Comparison of ENCODE assay signal across 1 cellular context in the genomic region with DNA sequence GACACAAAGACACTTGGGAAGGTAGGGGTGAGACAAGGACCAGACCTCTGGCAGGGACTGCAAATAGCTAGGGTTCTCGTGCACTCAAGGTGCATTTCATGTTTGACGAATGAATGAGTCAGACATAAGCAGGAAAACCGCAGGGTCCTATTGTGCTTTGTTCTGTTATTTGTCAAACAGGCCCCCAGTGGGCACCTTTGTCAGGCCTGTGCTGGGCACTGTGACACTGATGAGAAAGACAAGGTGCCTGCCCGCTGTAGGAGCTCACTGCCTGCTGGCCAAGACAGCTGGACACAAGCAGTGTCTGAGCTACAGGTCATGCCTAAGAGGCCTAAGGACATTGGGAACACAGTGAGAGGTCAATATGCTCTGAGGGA.
A peak's percentile ranks its signal among the peaks of the same experiment; 100 is the strongest.
TF ChIP-seq lines count a peak whose summit lies in the region.

No MANE protein-coding gene starts in this region.

TF ChIP-seq in HepG2, 621 proteins besides CTCF, POLR2A, EP300 and RAD21 (continued from another document and continues in another):
- TF ChIP-seq, protein P1, sequence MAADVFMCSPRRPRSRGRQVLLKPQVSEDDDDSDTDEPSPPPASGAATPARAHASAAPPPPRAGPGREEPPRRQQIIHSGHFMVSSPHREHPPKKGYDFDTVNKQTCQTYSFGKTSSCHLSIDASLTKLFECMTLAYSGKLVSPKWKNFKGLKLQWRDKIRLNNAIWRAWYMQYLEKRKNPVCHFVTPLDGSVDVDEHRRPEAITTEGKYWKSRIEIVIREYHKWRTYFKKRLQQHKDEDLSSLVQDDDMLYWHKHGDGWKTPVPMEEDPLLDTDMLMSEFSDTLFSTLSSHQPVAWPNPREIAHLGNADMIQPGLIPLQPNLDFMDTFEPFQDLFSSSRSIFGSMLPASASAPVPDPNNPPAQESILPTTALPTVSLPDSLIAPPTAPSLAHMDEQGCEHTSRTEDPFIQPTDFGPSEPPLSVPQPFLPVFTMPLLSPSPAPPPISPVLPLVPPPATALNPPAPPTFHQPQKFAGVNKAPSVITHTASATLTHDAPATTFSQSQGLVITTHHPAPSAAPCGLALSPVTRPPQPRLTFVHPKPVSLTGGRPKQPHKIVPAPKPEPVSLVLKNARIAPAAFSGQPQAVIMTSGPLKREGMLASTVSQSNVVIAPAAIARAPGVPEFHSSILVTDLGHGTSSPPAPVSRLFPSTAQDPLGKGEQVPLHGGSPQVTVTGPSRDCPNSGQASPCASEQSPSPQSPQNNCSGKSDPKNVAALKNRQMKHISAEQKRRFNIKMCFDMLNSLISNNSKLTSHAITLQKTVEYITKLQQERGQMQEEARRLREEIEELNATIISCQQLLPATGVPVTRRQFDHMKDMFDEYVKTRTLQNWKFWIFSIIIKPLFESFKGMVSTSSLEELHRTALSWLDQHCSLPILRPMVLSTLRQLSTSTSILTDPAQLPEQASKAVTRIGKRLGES (CRISPR knock-in tag; IDR thresholded peaks at IDR 0.05; ENCODE audit: borderline replicate concordance) = no peak
- no peak for TF ChIP-seq MED8 (CRISPR knock-in tag; IDR thresholded peaks at IDR 0.05; ENCODE audit: insufficient replicate concordance)
- TF ChIP-seq HNF4A (CRISPR knock-in tag; IDR thresholded peaks at IDR 0.05) = no peak
- TF ChIP-seq MYNN (CRISPR knock-in tag; IDR thresholded peaks at IDR 0.05; ENCODE audit: low read depth) = no peak
- no peak for TF ChIP-seq SMAD9 (CRISPR knock-in tag; IDR thresholded peaks at IDR 0.05)
- TF ChIP-seq FOSL2 (CRISPR knock-in tag; IDR thresholded peaks at IDR 0.05) = peak; percentile 97
- TF ChIP-seq ZFP36 (IDR thresholded peaks at IDR 0.05; ENCODE audit: borderline replicate concordance, low read depth, low read length, partially characterized antibody) = no peak
- TF ChIP-seq, protein P2, sequence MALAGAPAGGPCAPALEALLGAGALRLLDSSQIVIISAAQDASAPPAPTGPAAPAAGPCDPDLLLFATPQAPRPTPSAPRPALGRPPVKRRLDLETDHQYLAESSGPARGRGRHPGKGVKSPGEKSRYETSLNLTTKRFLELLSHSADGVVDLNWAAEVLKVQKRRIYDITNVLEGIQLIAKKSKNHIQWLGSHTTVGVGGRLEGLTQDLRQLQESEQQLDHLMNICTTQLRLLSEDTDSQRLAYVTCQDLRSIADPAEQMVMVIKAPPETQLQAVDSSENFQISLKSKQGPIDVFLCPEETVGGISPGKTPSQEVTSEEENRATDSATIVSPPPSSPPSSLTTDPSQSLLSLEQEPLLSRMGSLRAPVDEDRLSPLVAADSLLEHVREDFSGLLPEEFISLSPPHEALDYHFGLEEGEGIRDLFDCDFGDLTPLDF (CRISPR knock-in tag; IDR thresholded peaks at IDR 0.05) = no peak
- TF ChIP-seq ZBTB7A (CRISPR knock-in tag; IDR thresholded peaks at IDR 0.05) = no peak
- TF ChIP-seq, protein P3, sequence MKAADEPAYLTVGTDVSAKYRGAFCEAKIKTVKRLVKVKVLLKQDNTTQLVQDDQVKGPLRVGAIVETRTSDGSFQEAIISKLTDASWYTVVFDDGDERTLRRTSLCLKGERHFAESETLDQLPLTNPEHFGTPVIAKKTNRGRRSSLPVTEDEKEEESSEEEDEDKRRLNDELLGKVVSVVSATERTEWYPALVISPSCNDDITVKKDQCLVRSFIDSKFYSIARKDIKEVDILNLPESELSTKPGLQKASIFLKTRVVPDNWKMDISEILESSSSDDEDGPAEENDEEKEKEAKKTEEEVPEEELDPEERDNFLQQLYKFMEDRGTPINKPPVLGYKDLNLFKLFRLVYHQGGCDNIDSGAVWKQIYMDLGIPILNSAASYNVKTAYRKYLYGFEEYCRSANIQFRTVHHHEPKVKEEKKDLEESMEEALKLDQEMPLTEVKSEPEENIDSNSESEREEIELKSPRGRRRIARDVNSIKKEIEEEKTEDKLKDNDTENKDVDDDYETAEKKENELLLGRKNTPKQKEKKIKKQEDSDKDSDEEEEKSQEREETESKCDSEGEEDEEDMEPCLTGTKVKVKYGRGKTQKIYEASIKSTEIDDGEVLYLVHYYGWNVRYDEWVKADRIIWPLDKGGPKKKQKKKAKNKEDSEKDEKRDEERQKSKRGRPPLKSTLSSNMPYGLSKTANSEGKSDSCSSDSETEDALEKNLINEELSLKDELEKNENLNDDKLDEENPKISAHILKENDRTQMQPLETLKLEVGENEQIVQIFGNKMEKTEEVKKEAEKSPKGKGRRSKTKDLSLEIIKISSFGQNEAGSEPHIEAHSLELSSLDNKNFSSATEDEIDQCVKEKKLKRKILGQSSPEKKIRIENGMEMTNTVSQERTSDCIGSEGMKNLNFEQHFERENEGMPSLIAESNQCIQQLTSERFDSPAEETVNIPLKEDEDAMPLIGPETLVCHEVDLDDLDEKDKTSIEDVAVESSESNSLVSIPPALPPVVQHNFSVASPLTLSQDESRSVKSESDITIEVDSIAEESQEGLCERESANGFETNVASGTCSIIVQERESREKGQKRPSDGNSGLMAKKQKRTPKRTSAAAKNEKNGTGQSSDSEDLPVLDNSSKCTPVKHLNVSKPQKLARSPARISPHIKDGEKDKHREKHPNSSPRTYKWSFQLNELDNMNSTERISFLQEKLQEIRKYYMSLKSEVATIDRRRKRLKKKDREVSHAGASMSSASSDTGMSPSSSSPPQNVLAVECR (CRISPR knock-in tag; IDR thresholded peaks at IDR 0.05; ENCODE audit: borderline replicate concordance) = no peak
- TF ChIP-seq, protein P4, sequence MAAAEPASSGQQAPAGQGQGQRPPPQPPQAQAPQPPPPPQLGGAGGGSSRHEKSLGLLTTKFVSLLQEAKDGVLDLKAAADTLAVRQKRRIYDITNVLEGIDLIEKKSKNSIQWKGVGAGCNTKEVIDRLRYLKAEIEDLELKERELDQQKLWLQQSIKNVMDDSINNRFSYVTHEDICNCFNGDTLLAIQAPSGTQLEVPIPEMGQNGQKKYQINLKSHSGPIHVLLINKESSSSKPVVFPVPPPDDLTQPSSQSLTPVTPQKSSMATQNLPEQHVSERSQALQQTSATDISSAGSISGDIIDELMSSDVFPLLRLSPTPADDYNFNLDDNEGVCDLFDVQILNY (CRISPR knock-in tag; conservative IDR thresholded peaks at IDR 0.05) = no peak
- TF ChIP-seq ZNF629 (CRISPR knock-in tag; conservative IDR thresholded peaks at IDR 0.05) = no peak
- TF ChIP-seq ZKSCAN1 (IDR thresholded peaks at IDR 0.05; ENCODE audit: low read length) = no peak
- TF ChIP-seq ZNF660 (CRISPR knock-in tag; IDR thresholded peaks at IDR 0.05; ENCODE audit: borderline replicate concordance, low read depth) = no peak
- no peak for TF ChIP-seq MTA1 (CRISPR knock-in tag; IDR thresholded peaks at IDR 0.05; ENCODE audit: borderline replicate concordance)
- no peak for TF ChIP-seq GABPA (IDR thresholded peaks at IDR 0.05; ENCODE audit: low read depth, low read length)
- TF ChIP-seq GABPA (CRISPR knock-in tag; IDR thresholded peaks at IDR 0.05; ENCODE audit: low read depth) = no peak
- TF ChIP-seq ZNF788 (CRISPR knock-in tag; IDR thresholded peaks at IDR 0.05; ENCODE audit: borderline replicate concordance) = no peak
- no peak for TF ChIP-seq CHCHD3 (CRISPR knock-in tag; IDR thresholded peaks at IDR 0.05)
- no peak for TF ChIP-seq NCOR1 (IDR thresholded peaks at IDR 0.05; ENCODE audit: borderline replicate concordance, low read length)
- no peak for TF ChIP-seq ZFP36L2 (CRISPR knock-in tag; IDR thresholded peaks at IDR 0.05)
- no peak for TF ChIP-seq PAX8 (CRISPR knock-in tag; IDR thresholded peaks at IDR 0.05; ENCODE audit: borderline replicate concordance)
- TF ChIP-seq HMG20A (CRISPR knock-in tag; IDR thresholded peaks at IDR 0.05; ENCODE audit: borderline replicate concordance) = peak; percentile 52; the same call in 1 of the 2 replicates
- TF ChIP-seq TBL1XR1 (IDR thresholded peaks at IDR 0.05; ENCODE audit: borderline replicate concordance, low read length, partially characterized antibody) = no peak
- no peak for TF ChIP-seq MTF2 (CRISPR knock-in tag; IDR thresholded peaks at IDR 0.05; ENCODE audit: borderline replicate concordance)
- TF ChIP-seq ZSCAN31 (CRISPR knock-in tag; IDR thresholded peaks at IDR 0.05; ENCODE audit: low read depth) = no peak
- no peak for TF ChIP-seq ZSCAN29 (CRISPR knock-in tag; conservative IDR thresholded peaks at IDR 0.05)
- TF ChIP-seq TEAD3 (CRISPR knock-in tag; optimal IDR thresholded peaks at IDR 0.05; ENCODE audit: borderline replicate concordance) = peak; percentile 54
- no peak for TF ChIP-seq PTBP1 (IDR thresholded peaks at IDR 0.05; ENCODE audit: low read depth, low read length, poor library complexity, severe bottlenecking)
- peak; percentile 52; the same call in 1 of the 2 replicates for TF ChIP-seq ETV5 (CRISPR knock-in tag; IDR thresholded peaks at IDR 0.05; ENCODE audit: borderline replicate concordance)
- TF ChIP-seq ZNF282 (IDR thresholded peaks at IDR 0.05; ENCODE audit: partially characterized antibody) = no peak
- no peak for TF ChIP-seq ZSCAN12 (CRISPR knock-in tag; IDR thresholded peaks at IDR 0.05)
- TF ChIP-seq MEIS2 (CRISPR knock-in tag; IDR thresholded peaks at IDR 0.05) = 0 out of 2 replicates have a peak, but pooled peaks have one; percentile 27
- no peak for TF ChIP-seq ZNF615 (CRISPR knock-in tag; IDR thresholded peaks at IDR 0.05; ENCODE audit: borderline replicate concordance)
- peak; percentile 35 for TF ChIP-seq CEBPG (CRISPR knock-in tag; IDR thresholded peaks at IDR 0.05)
- TF ChIP-seq ZNF567 (CRISPR knock-in tag; IDR thresholded peaks at IDR 0.05; ENCODE audit: borderline replicate concordance) = no peak
- TF ChIP-seq CBX1 (IDR thresholded peaks at IDR 0.05; ENCODE audit: low read depth) = no peak
- TF ChIP-seq ZNF558 (CRISPR knock-in tag; IDR thresholded peaks at IDR 0.05; ENCODE audit: borderline replicate concordance) = no peak
- TF ChIP-seq, protein P5, sequence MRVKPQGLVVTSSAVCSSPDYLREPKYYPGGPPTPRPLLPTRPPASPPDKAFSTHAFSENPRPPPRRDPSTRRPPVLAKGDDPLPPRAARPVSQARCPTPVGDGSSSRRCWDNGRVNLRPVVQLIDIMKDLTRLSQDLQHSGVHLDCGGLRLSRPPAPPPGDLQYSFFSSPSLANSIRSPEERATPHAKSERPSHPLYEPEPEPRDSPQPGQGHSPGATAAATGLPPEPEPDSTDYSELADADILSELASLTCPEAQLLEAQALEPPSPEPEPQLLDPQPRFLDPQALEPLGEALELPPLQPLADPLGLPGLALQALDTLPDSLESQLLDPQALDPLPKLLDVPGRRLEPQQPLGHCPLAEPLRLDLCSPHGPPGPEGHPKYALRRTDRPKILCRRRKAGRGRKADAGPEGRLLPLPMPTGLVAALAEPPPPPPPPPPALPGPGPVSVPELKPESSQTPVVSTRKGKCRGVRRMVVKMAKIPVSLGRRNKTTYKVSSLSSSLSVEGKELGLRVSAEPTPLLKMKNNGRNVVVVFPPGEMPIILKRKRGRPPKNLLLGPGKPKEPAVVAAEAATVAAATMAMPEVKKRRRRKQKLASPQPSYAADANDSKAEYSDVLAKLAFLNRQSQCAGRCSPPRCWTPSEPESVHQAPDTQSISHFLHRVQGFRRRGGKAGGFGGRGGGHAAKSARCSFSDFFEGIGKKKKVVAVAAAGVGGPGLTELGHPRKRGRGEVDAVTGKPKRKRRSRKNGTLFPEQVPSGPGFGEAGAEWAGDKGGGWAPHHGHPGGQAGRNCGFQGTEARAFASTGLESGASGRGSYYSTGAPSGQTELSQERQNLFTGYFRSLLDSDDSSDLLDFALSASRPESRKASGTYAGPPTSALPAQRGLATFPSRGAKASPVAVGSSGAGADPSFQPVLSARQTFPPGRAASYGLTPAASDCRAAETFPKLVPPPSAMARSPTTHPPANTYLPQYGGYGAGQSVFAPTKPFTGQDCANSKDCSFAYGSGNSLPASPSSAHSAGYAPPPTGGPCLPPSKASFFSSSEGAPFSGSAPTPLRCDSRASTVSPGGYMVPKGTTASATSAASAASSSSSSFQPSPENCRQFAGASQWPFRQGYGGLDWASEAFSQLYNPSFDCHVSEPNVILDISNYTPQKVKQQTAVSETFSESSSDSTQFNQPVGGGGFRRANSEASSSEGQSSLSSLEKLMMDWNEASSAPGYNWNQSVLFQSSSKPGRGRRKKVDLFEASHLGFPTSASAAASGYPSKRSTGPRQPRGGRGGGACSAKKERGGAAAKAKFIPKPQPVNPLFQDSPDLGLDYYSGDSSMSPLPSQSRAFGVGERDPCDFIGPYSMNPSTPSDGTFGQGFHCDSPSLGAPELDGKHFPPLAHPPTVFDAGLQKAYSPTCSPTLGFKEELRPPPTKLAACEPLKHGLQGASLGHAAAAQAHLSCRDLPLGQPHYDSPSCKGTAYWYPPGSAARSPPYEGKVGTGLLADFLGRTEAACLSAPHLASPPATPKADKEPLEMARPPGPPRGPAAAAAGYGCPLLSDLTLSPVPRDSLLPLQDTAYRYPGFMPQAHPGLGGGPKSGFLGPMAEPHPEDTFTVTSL (CRISPR knock-in tag; IDR thresholded peaks at IDR 0.05; ENCODE audit: borderline replicate concordance) = 0 out of 2 replicates have a peak, but pooled peaks have one; percentile 21
- no peak for TF ChIP-seq ZFY (CRISPR knock-in tag; IDR thresholded peaks at IDR 0.05)
- TF ChIP-seq, protein P6, sequence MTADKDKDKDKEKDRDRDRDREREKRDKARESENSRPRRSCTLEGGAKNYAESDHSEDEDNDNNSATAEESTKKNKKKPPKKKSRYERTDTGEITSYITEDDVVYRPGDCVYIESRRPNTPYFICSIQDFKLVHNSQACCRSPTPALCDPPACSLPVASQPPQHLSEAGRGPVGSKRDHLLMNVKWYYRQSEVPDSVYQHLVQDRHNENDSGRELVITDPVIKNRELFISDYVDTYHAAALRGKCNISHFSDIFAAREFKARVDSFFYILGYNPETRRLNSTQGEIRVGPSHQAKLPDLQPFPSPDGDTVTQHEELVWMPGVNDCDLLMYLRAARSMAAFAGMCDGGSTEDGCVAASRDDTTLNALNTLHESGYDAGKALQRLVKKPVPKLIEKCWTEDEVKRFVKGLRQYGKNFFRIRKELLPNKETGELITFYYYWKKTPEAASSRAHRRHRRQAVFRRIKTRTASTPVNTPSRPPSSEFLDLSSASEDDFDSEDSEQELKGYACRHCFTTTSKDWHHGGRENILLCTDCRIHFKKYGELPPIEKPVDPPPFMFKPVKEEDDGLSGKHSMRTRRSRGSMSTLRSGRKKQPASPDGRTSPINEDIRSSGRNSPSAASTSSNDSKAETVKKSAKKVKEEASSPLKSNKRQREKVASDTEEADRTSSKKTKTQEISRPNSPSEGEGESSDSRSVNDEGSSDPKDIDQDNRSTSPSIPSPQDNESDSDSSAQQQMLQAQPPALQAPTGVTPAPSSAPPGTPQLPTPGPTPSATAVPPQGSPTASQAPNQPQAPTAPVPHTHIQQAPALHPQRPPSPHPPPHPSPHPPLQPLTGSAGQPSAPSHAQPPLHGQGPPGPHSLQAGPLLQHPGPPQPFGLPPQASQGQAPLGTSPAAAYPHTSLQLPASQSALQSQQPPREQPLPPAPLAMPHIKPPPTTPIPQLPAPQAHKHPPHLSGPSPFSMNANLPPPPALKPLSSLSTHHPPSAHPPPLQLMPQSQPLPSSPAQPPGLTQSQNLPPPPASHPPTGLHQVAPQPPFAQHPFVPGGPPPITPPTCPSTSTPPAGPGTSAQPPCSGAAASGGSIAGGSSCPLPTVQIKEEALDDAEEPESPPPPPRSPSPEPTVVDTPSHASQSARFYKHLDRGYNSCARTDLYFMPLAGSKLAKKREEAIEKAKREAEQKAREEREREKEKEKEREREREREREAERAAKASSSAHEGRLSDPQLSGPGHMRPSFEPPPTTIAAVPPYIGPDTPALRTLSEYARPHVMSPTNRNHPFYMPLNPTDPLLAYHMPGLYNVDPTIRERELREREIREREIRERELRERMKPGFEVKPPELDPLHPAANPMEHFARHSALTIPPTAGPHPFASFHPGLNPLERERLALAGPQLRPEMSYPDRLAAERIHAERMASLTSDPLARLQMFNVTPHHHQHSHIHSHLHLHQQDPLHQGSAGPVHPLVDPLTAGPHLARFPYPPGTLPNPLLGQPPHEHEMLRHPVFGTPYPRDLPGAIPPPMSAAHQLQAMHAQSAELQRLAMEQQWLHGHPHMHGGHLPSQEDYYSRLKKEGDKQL (CRISPR knock-in tag; IDR thresholded peaks at IDR 0.05; ENCODE audit: low read depth) = no peak; the same call in 1 of the 2 replicates
- no peak for TF ChIP-seq SETDB1 (CRISPR knock-in tag; IDR thresholded peaks at IDR 0.05; ENCODE audit: borderline replicate concordance)
- TF ChIP-seq PAF1 (CRISPR knock-in tag; IDR thresholded peaks at IDR 0.05) = no peak
